In genomic region chr3:127819086-127819485, GRCh38 we compare ENCODE assay signal across 14 cellular contexts. TPM values are rescaled to one million over a fixed set of nuclear protein-coding genes. Genes with fewer than 3 reads are reported as not detected.
DNase-seq lines count a peak whose midpoint lies in the region; ATAC-seq and TF ChIP-seq lines count a peak whose summit lies in the region.
"Had no signal": no experiment of that assay in that cellular context is flagged by ENCODE, and none has a peak within 500 bp of the region (broad histone marks: within the 10 kb centered on the region; RNA-seq: fewer than 3 reads in every experiment).

No MANE protein-coding gene starts in this region.

- H3K4me3 ChIP-seq in fibroblast of lung (replicated peaks in 1 of 4; ENCODE audit: control extremely low read depth in 1 of 4, insufficient read depth in 1 of 4, low read depth in 3 of 4, low read length in 4 of 4) (no peak overlapping the region), stomach (no peak overlapping the region)

- peaks cover 48% of the 10 kb centered on the region for H3K79me2 ChIP-seq in fibroblast of lung (ENCODE audit: control insufficient read depth, insufficient read depth, low read length)

- TF ChIP-seq EP300 in stomach (IDR thresholded peaks at IDR 0.05): no peak

- no peak overlapping the region for H3K4me2 ChIP-seq in fibroblast of lung (ENCODE audit: extremely low read depth, insufficient read depth, low read length)

- no peak for ATAC-seq in GM21367 (IDR thresholded peaks at IDR 0.05; ENCODE audit: unreplicated experiment)
- ATAC-seq: activated CD8-positive, alpha-beta T cell treated with anti-CD3 and anti-CD28 coated beads for 36 hours had no signal

- no peaks in the 10 kb centered on the region for H4K20me1 ChIP-seq in fibroblast of lung (ENCODE audit: control insufficient read depth, extremely low read depth, insufficient read depth, low read length)

- intact Hi-C loops in stomach (cut with DNase I; ENCODE audit: low total_unique reads): no loop called here

- H3K9ac ChIP-seq in fibroblast of lung (ENCODE audit: insufficient read depth, low read length): no peak overlapping the region

- H3K4me1 ChIP-seq in fibroblast of lung (ENCODE audit: control insufficient read depth, extremely low read depth, insufficient read depth, low read length) (peaks cover 29% of the 10 kb centered on the region), stomach (peaks cover 19 to 91% (median 75%) of the 10 kb centered on the region in 4 donors)

- no peak overlapping the region for H2AFZ ChIP-seq in fibroblast of lung (ENCODE audit: low read length)

- H3K27me3 ChIP-seq in fibroblast of lung (ENCODE audit: control insufficient read depth, insufficient read depth, low read length): no peaks in the 10 kb centered on the region
- H3K27me3 ChIP-seq in stomach: peaks cover 0 to 8% (median 0%) of the 10 kb centered on the region in 3 donors
- H3K27me3 ChIP-seq: neutrophil had no signal

- TF ChIP-seq CTCF in fibroblast of lung (conservative IDR thresholded peaks at IDR 0.05 in 1 of 2, IDR thresholded peaks at IDR 0.05 in 1 of 2; ENCODE audit: low read depth in 1 of 2, low read length in 2 of 2) (no peak), stomach (IDR thresholded peaks at IDR 0.05) (no peak)

- H3K27ac ChIP-seq in fibroblast of lung (ENCODE audit: insufficient read depth, low read length) (peak overlapping the region; percentile 29), stomach (peak overlapping the region in 4 of 5 donors; percentile 77 to 90 (median 88))

- WGBS in stomach, 5 donors: 59 to 77% (median 67%) methylated on average over 9 of the region's 9 CpGs

- H3K9me3 ChIP-seq in fibroblast of lung (ENCODE audit: control insufficient read depth, insufficient read depth, low read depth, low read length): no peaks in the 10 kb centered on the region
- H3K9me3 ChIP-seq in stomach: no peaks in the 10 kb centered on the region
- H3K9me3 ChIP-seq: Caco-2, neutrophil had no signal

- H3K36me3 ChIP-seq in fibroblast of lung (ENCODE audit: control insufficient read depth, insufficient read depth, low read length) (peaks cover 21% of the 10 kb centered on the region), stomach (peaks cover 0 to 11% (median 4%) of the 10 kb centered on the region in 4 donors)

- TF ChIP-seq POLR2A in stomach (IDR thresholded peaks at IDR 0.05): no peak

- DNase-seq in NCI-H2171 treated with DMSO at 0.1 percent for 48 hours (lab: John Stamatoyannopoulos, UW): peak; percentile 10
- DNase-seq in NCI-H2171 (lab: John Stamatoyannopoulos, UW): no peak
- peak; percentile 16 for DNase-seq in NCI-H526 treated with DMSO at 0.1 percent for 48 hours (lab: John Stamatoyannopoulos, UW)
- no peak for DNase-seq in fibroblast of lung (ENCODE audit: low read depth in 2 of 2)
- no peak for DNase-seq in stomach
- DNase-seq in GF-D8 (lab: John Stamatoyannopoulos, UW): no peak
- DNase-seq in NCI-H226: no peak
- DNase-seq: activated CD8-positive, alpha-beta T cell treated with anti-CD3 and anti-CD28 coated beads for 36 hours; Caco-2; NCI-H1105 treated with DMSO at 0.1 percent for 48 hours; NCI-H774; SHP77 treated with DMSO at 0.1 percent for 48 hours had no signal

RNA-seq across cellular contexts. Expression of gene MGLL, which starts 3.2 kb away (rescaled TPM):
- total RNA-seq in fibroblast of lung (15.2 and 60.1 TPM in 2 replicates), stomach (100 to 1,000 TPM in 1 of 5 donors, 10 to 100 TPM in 4; 10.5 to 118 (median 55.1) TPM)
- polyA plus RNA-seq in fibroblast of lung (69.8 and 122 TPM in 2 replicates), stomach (10 to 100 TPM; 17.3 to 50.9 (median 25.0) TPM)
- polyA plus RNA-seq in fibroblast of lung (2012): 101 and 175 TPM in 2 replicates
- polyA minus RNA-seq in fibroblast of lung (ENCODE audit: low replicate concordance): 75.2 and 302 TPM in 2 replicates

Comparison
In these comparisons a context has a peak if more than half of its experiments do, and no peak if none do; other contexts are left out.
1. DNase-seq: peak in NCI-H2171 treated with DMSO at 0.1 percent for 48 hours (single experiment) and NCI-H526 treated with DMSO at 0.1 percent for 48 hours (single experiment); none in NCI-H2171 (single experiment), fibroblast of lung (0 of 2), stomach (single experiment), GF-D8 (single experiment) and NCI-H226 (single experiment).